20 cellular contexts compared by ENCODE assay signal in genomic region chr13:55155046-55155445, GRCh38.
"Had no signal": no experiment of that assay in that cellular context is flagged by ENCODE, and none has a peak within 500 bp of the region (broad histone marks: within the 10 kb centered on the region; RNA-seq: fewer than 3 reads in every experiment).

No MANE protein-coding gene starts in this region.

- H3K9me3 ChIP-seq: adrenal gland, ascending aorta had no signal

- H3K4me3 Mint-ChIP-seq: activated naive CD8-positive, alpha-beta T cell; activated T-helper 17 cell treated with anti-CD3 and anti-CD28 coated beads, Interleukin-2, amount 50 U/mL, for 72 hours; dendritic cell treated with granulocyte-macrophage colony-stimulating factor and Interleukin-4, amounts not matched to agents 40 ng/mL and 50 ng/mL, for 4 days; natural killer cell; stimulated activated memory B cell treated with anti-CD40 and anti-IgM and Interleukin-4, amounts not matched to agents 10 μg/mL and 1 μg/mL and 100 μg/mL, for 72 hours; WTC11 had no signal

- H3K27me3 Mint-ChIP-seq: activated naive CD8-positive, alpha-beta T cell; activated T-helper 17 cell treated with anti-CD3 and anti-CD28 coated beads, Interleukin-2, amount 50 U/mL, for 72 hours; dendritic cell treated with granulocyte-macrophage colony-stimulating factor and Interleukin-4, amounts not matched to agents 40 ng/mL and 50 ng/mL, for 4 days; stimulated activated memory B cell treated with anti-CD40 and anti-IgM and Interleukin-4, amounts not matched to agents 10 μg/mL and 1 μg/mL and 100 μg/mL, for 72 hours had no signal

- H3K4me1 Mint-ChIP-seq: activated T-helper 17 cell treated with anti-CD3 and anti-CD28 coated beads, Interleukin-2, amount 50 U/mL, for 72 hours; natural killer cell; stimulated activated memory B cell treated with anti-CD40 and anti-IgM and Interleukin-4, amounts not matched to agents 10 μg/mL and 1 μg/mL and 100 μg/mL, for 72 hours had no signal

- H3K4me3 ChIP-seq: adrenal gland, ascending aorta, stomach, suprapubic skin, tibial nerve had no signal

- H3K27ac ChIP-seq: adrenal gland, ascending aorta, brain microvascular endothelial cell, stomach, suprapubic skin, tibial nerve had no signal

- H3K27ac Mint-ChIP-seq: activated naive CD8-positive, alpha-beta T cell; activated T-helper 17 cell treated with anti-CD3 and anti-CD28 coated beads, Interleukin-2, amount 50 U/mL, for 72 hours; dendritic cell treated with granulocyte-macrophage colony-stimulating factor and Interleukin-4, amounts not matched to agents 40 ng/mL and 50 ng/mL, for 4 days; natural killer cell; stimulated activated memory B cell treated with anti-CD40 and anti-IgM and Interleukin-4, amounts not matched to agents 10 μg/mL and 1 μg/mL and 100 μg/mL, for 72 hours; WTC11 had no signal

- DNase-seq: activated T-cell treated with anti-CD3 and anti-CD28 coated beads, Interleukin-2, amount 50 U/mL, for 1 hour; adrenal gland; brain microvascular endothelial cell; caudate nucleus; effector memory CD4-positive, alpha-beta T cell; hippocampal formation; left ventricle myocardium superior; midbrain; natural killer cell; small intestine; stimulated activated CD4-positive, alpha-beta T cell treated with anti-CD3 and anti-CD28 coated beads, Interleukin-2, amount 100 ng/mL, for 24 hours; stomach had no signal

- H3K36me3 ChIP-seq: adrenal gland, ascending aorta, brain microvascular endothelial cell, stomach, suprapubic skin, tibial nerve had no signal

- H3K36me3 Mint-ChIP-seq: activated naive CD8-positive, alpha-beta T cell; stimulated activated memory B cell treated with anti-CD40 and anti-IgM and Interleukin-4, amounts not matched to agents 10 μg/mL and 1 μg/mL and 100 μg/mL, for 72 hours had no signal
